ENCODE assay signal across 7 cellular contexts in the genomic region with DNA sequence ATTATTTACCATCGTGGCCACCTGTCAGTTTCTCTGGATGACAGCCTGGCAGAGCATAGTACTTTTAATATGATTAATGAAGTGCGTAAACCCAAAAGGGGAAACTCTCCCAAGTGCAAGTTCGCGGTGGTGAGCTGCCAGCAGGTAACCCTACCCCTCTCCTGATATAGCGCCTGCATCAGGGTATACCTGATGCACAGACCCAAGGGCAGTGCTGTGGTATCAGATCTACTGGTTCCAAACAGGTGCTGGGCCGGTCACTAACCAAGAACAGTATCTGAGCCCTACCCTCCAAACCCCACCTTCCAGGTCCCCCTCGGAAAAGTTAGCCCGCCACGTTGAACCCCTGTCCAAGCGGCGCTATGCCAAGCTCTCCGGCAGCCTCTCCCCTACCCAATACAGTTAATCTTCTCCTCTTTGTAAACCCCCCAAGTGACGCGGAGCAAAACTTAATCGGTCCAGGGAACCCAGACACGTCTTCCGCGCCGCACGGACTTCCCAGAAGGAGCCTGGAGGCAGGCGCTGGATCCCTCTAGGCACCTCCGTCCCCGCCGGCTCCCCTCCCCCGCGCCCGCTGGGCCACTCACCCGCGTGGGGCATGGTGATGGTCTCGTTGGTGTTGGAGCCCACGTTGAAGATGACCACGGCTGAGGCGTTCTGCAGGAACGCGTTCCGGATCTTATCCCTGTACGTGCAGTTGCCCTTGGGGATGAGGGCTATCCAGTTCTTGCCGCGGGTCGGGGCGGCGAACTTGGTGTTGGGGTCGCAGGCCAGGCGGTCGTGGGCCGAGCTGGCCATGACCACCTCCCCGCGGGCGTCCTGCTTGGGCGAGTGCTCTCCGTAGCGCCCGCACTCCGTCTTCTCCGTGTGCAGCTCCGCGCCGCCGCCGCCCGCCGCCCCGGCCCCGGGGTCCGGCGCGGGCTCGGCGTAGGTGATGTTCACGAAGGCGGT. TPM values are rescaled to one million over a fixed set of nuclear protein-coding genes. Genes with fewer than 3 reads are reported as not detected.
DNase-seq lines count a peak whose midpoint lies in the region; ATAC-seq and FAIRE-seq lines count a peak whose summit lies in the region.

No MANE protein-coding gene starts in this region.

- H3K27ac ChIP-seq in iPS-18a (ENCODE audit: low read length) (no peak overlapping the region), small intestine (ENCODE audit: low read depth in 1 of 2, low read length in 1 of 2) (no peak overlapping the region)

- ATAC-seq in GM19023 (IDR thresholded peaks at IDR 0.05; ENCODE audit: unreplicated experiment) (peak; percentile 13), HG02981 (IDR thresholded peaks at IDR 0.05; ENCODE audit: unreplicated experiment) (peak; percentile 18)

- H3K27me3 ChIP-seq in adipocyte (replicated peaks; ENCODE audit: control insufficient read depth, insufficient read depth, low read length) (peaks cover 14% of the 10 kb centered on the region), iPS-18a (ENCODE audit: control insufficient read depth, insufficient read depth, low read length) (peaks cover 24% of the 10 kb centered on the region), small intestine (ENCODE audit: control insufficient read depth in 2 of 2, insufficient read depth in 2 of 2, low read length in 2 of 2) (peaks cover 2 to 11% of the 10 kb centered on the region in 2 donors)

- H3K9me3 ChIP-seq in adipocyte (ENCODE audit: control insufficient read depth, low read length): no peaks in the 10 kb centered on the region
- no peaks in the 10 kb centered on the region for H3K9me3 ChIP-seq in iPS-18a (ENCODE audit: control insufficient read depth, low read depth, low read length)
- H3K9me3 ChIP-seq in small intestine (ENCODE audit: control insufficient read depth, low read depth): no peaks in the 10 kb centered on the region

- 4 to 11% (median 10%) methylated on average over 55 to 71 of the region's 71 CpGs for WGBS in small intestine, 3 donors

- H3K36me3 ChIP-seq in adipocyte (ENCODE audit: control insufficient read depth, insufficient read depth, low read length, severe bottlenecking) (no peaks in the 10 kb centered on the region), iPS-18a (ENCODE audit: control insufficient read depth, low read depth, low read length) (no peaks in the 10 kb centered on the region), small intestine (ENCODE audit: control insufficient read depth in 2 of 2, insufficient read depth in 2 of 2, low read length in 2 of 2) (no peaks in the 10 kb centered on the region)

- peaks cover 19% of the 10 kb centered on the region for H3K4me1 ChIP-seq in adipocyte (ENCODE audit: control insufficient read depth, insufficient read depth, low read length)
- H3K4me1 ChIP-seq in iPS-18a (ENCODE audit: control insufficient read depth, low read depth, low read length): peaks cover 17% of the 10 kb centered on the region
- H3K4me1 ChIP-seq in small intestine (ENCODE audit: control insufficient read depth in 2 of 2, insufficient read depth in 1 of 2, low read depth in 1 of 2, low read length in 1 of 2): no peaks in the 10 kb centered on the region

- DNase-seq in adipocyte (ENCODE audit: low read depth) (peak; percentile 68), small intestine (no peak), OCI-M1 (lab: John Stamatoyannopoulos, UW) (no peak), iPS-NIHi7 (ENCODE audit: extremely low spot score) (no peak)

- FAIRE-seq in small intestine (lab: Jason Lieb, UNC): no peak

- H3K9ac ChIP-seq in adipocyte (ENCODE audit: low read length): peak overlapping the region; percentile 87
- peak overlapping the region; percentile 73 for H3K9ac ChIP-seq in iPS-18a (ENCODE audit: low read length)

- H3K4me3 ChIP-seq in adipocyte (ENCODE audit: low read length): peak overlapping the region; percentile 94
- peak overlapping the region; percentile 67 for H3K4me3 ChIP-seq in iPS-18a (ENCODE audit: low read length)
- H3K4me3 ChIP-seq in small intestine (ENCODE audit: low read depth in 1 of 2, low read length in 2 of 2): peak overlapping the region; percentile 14 to 49

RNA-seq across cellular contexts. Expression of a gene that starts 1.3 kb away (rescaled TPM):
- 1 to 10 TPM in 1 of 3 donors, under 1 TPM in 1, not detected in 1; 0.27 to 1.1 TPM for polyA plus RNA-seq in small intestine

Comparison
In these comparisons a context has a peak if more than half of its experiments do, and no peak if none do; other contexts are left out.
1. H3K4me3 ChIP-seq: peak in every context shown above with its lines; median percentile 94 in adipocyte; 67 in iPS-18a; 32 in small intestine.